1 cellular context compared by ENCODE assay signal in genomic region chr4:1751919-1752283, GRCh38.
A peak's percentile ranks its signal among the peaks of the same experiment; 100 is the strongest.
TF ChIP-seq lines count a peak whose summit lies in the region.

No MANE protein-coding gene starts in this region.

TF ChIP-seq in HEK293, 187 proteins besides CTCF, POLR2A, EP300 and RAD21 (continued from another document):
- TF ChIP-seq REST (tag by site-specific recombination; IDR thresholded peaks at IDR 0.05) (peak; percentile 61), KLF10 (tag by site-specific recombination; IDR thresholded peaks at IDR 0.05) (no peak), ZNF37A (tag by site-specific recombination; IDR thresholded peaks at IDR 0.05) (no peak), RBAK (tag by site-specific recombination; IDR thresholded peaks at IDR 0.05) (no peak), ZNF239 (tag by site-specific recombination; IDR thresholded peaks at IDR 0.05) (no peak), MZF1 (tag by site-specific recombination; IDR thresholded peaks at IDR 0.05; ENCODE audit: borderline replicate concordance) (no peak), BCL11A (tag by site-specific recombination; IDR thresholded peaks at IDR 0.05; ENCODE audit: low read depth) (no peak), ZNF423 (tag by site-specific recombination; IDR thresholded peaks at IDR 0.05) (no peak), BCL11B (tag by site-specific recombination; IDR thresholded peaks at IDR 0.05; ENCODE audit: low read depth) (no peak), PBX3 (CRISPR knock-in tag; IDR thresholded peaks at IDR 0.05) (no peak), PRDM6 (tag by site-specific recombination; IDR thresholded peaks at IDR 0.05) (no peak), ZNF449 (tag by site-specific recombination; IDR thresholded peaks at IDR 0.05) (no peak), ZFHX2 (tag by site-specific recombination; conservative IDR thresholded peaks at IDR 0.05) (peak; percentile 15; the same call in 1 of the 2 replicates), HOXC10 (CRISPR knock-in tag; IDR thresholded peaks at IDR 0.05) (no peak), ZNF530 (tag by site-specific recombination; IDR thresholded peaks at IDR 0.05; ENCODE audit: low read depth) (no peak), ZNF366 (tag by site-specific recombination; conservative IDR thresholded peaks at IDR 0.05) (no peak), ZNF747 (tag by site-specific recombination; IDR thresholded peaks at IDR 0.05) (no peak), SCRT1 (tag by site-specific recombination; IDR thresholded peaks at IDR 0.05; ENCODE audit: borderline replicate concordance) (no peak), WT1 (tag by site-specific recombination; IDR thresholded peaks at IDR 0.05) (no peak), AEBP2 (tag by site-specific recombination; IDR thresholded peaks at IDR 0.05; ENCODE audit: borderline replicate concordance) (no peak)
